In the genomic region with DNA sequence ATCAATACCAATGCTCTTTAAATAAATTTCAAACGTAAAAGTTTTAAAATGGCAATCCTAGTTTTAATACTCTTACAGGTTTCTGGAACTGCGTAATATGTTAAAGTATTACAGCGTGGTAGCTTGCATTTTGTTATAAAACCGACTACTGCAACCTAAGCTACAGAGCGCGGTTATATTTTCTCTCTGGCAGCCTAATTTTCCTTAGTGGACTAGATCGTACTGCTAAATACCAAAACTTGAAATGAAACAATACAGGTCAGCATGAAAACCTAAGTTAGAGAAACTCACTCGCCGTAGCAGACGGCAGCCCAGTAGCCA, we compare ENCODE assay signal across 8 cellular contexts. TPM values are rescaled to one million over a fixed set of nuclear protein-coding genes. Genes with fewer than 3 reads are reported as not detected.
DNase-seq lines count a peak whose midpoint lies in the region; ATAC-seq and TF ChIP-seq lines count a peak whose summit lies in the region.

No MANE protein-coding gene starts in this region.

- H3K36me3 Mint-ChIP-seq in neural crest cell (ENCODE audit: low read depth) = peaks cover 10% of the 10 kb centered on the region

- peaks cover 15% of the 10 kb centered on the region for H3K27me3 Mint-ChIP-seq in neural crest cell (ENCODE audit: low read depth)

- no peak for ATAC-seq in GM21576 (IDR thresholded peaks at IDR 0.05; ENCODE audit: unreplicated experiment)

- no peak overlapping the region for H3K27ac Mint-ChIP-seq in neural crest cell (ENCODE audit: unreplicated experiment)

- no peak overlapping the region for H3K27ac ChIP-seq in BLaER1
- peak overlapping the region; percentile 45; the same call in 1 of the 2 replicates for H3K27ac ChIP-seq in MM.1S (ENCODE audit: low read length)
- peak overlapping the region; percentile 57 for H3K27ac ChIP-seq in effector memory CD4-positive, alpha-beta T cell (ENCODE audit: insufficient read depth, low read length, poor library complexity, severe bottlenecking)

- peak overlapping the region; percentile 56 for H2AFZ ChIP-seq in MM.1S (ENCODE audit: low read length)

- peak overlapping the region; percentile 97 for H3K4me3 Mint-ChIP-seq in neural crest cell

- H4K20me1 ChIP-seq in BLaER1 = peaks cover 84% of the 10 kb centered on the region
- H4K20me1 ChIP-seq in MM.1S (ENCODE audit: insufficient read depth, low read length) = no peaks in the 10 kb centered on the region

- DNase-seq in MM.1S (no peak), neural crest cell (ENCODE audit: low read depth, low spot score) (no peak), HT-29 (ENCODE audit: low spot score) (no peak), KBM-7 (no peak), NCI-H2227 (lab: John Stamatoyannopoulos, UW; ENCODE audit: unreplicated experiment) (no peak)
- no peak for DNase-seq in effector memory CD4-positive, alpha-beta T cell

- H3K4me2 ChIP-seq in BLaER1 = peak overlapping the region; percentile 100
- H3K4me2 ChIP-seq in MM.1S (ENCODE audit: low read depth, low read length) = peak overlapping the region; percentile 70

- peaks cover 12% of the 10 kb centered on the region for H3K36me3 ChIP-seq in BLaER1
- no peaks in the 10 kb centered on the region for H3K36me3 ChIP-seq in MM.1S (replicated peaks; ENCODE audit: insufficient read depth, low read length)
- no peaks in the 10 kb centered on the region for H3K36me3 ChIP-seq in effector memory CD4-positive, alpha-beta T cell (ENCODE audit: control insufficient read depth, insufficient read depth, low read length)

- H3K27me3 ChIP-seq in BLaER1 (peaks cover 9% of the 10 kb centered on the region; the same call in 1 of the 2 replicates), MM.1S (replicated peaks; ENCODE audit: insufficient read depth, low read length) (no peaks in the 10 kb centered on the region)
- H3K27me3 ChIP-seq in effector memory CD4-positive, alpha-beta T cell (replicated peaks; ENCODE audit: control insufficient read depth, insufficient read depth, low read length, poor library complexity, severe bottlenecking) = no peaks in the 10 kb centered on the region

- H3F3A ChIP-seq in MM.1S (ENCODE audit: insufficient read depth, low read length) = peaks cover 14% of the 10 kb centered on the region; the same call in 1 of the 2 replicates

- in situ Hi-C loops in KBM-7 (cut with MboI; ENCODE audit: low pct_unique_long_range_greater_than_20kb, low sequenced_read_pairs) = loop anchor here (5.0 kb wide), 1 partner anchor 41 kb away; no protein-coding TSS in a partner anchor

- H3K4me3 ChIP-seq in BLaER1 (peak overlapping the region; percentile 99), MM.1S (ENCODE audit: low read length) (peak overlapping the region; percentile 61)
- peak overlapping the region; percentile 78 for H3K4me3 ChIP-seq in effector memory CD4-positive, alpha-beta T cell (ENCODE audit: insufficient read depth, low read depth, low read length, poor library complexity, severe bottlenecking)

- no peaks in the 10 kb centered on the region for H3K9me2 ChIP-seq in MM.1S (replicated peaks; ENCODE audit: insufficient read depth, low read length)

- H3K9me3 ChIP-seq in BLaER1 = no peaks in the 10 kb centered on the region
- no peaks in the 10 kb centered on the region for H3K9me3 ChIP-seq in MM.1S (replicated peaks; ENCODE audit: insufficient read depth, low read length)
- H3K9me3 ChIP-seq in effector memory CD4-positive, alpha-beta T cell (ENCODE audit: control insufficient read depth, low read length) = no peaks in the 10 kb centered on the region

- H3K4me1 ChIP-seq in BLaER1 (peaks cover 30% of the 10 kb centered on the region), MM.1S (ENCODE audit: low read length) (no peaks in the 10 kb centered on the region)
- H3K4me1 ChIP-seq in effector memory CD4-positive, alpha-beta T cell (ENCODE audit: control insufficient read depth, insufficient read depth, low read length, poor library complexity, severe bottlenecking) = peaks cover 13% of the 10 kb centered on the region

- TF ChIP-seq CTCF in MM.1S (IDR thresholded peaks at IDR 0.05; ENCODE audit: low read length) = no peak
- no peak for TF ChIP-seq CTCF in neural crest cell (conservative IDR thresholded peaks at IDR 0.05)

- peak overlapping the region; percentile 80 for H3K9ac ChIP-seq in BLaER1
- peak overlapping the region; percentile 37; the same call in 1 of the 2 replicates for H3K9ac ChIP-seq in MM.1S (ENCODE audit: low read length)

- H3K79me2 ChIP-seq in MM.1S (ENCODE audit: low read length) = peaks cover 34% of the 10 kb centered on the region

- H3K4me1 Mint-ChIP-seq in neural crest cell = peaks cover 63% of the 10 kb centered on the region

- H3K9me3 Mint-ChIP-seq in neural crest cell = no peaks in the 10 kb centered on the region

RNA-seq across cellular contexts. Expression of gene CCDC92, which starts 1.2 kb away (rescaled TPM):
- total RNA-seq in neural crest cell = 33.5 and 36.5 TPM in 2 replicates
- 5.5 and 6.8 TPM in 2 replicates for total RNA-seq in HT-29 (2014; rRNA removed; shearing (Covaris generic))

RNA-seq across cellular contexts. Expression of gene ZNF664, which starts 1.6 kb away (rescaled TPM):
- 156 and 167 TPM in 2 replicates for total RNA-seq in neural crest cell
- total RNA-seq in HT-29 (2014; rRNA removed; shearing (Covaris generic)) = 86.7 and 103 TPM in 2 replicates
